In genomic region chr2:43513796-43514195, GRCh38 we compare ENCODE assay signal across 14 cellular contexts.
"Had no signal": no experiment of that assay in that cellular context is flagged by ENCODE, and none has a peak within 500 bp of the region (broad histone marks: within the 10 kb centered on the region; RNA-seq: fewer than 3 reads in every experiment).

No MANE protein-coding gene starts in this region.

- H3K27ac ChIP-seq: cardiac muscle cell, lower lobe of right lung, ovary had no signal

- ATAC-seq: activated CD4-positive, alpha-beta T cell treated with anti-CD3 and anti-CD28 coated beads for 36 hours; lower lobe of right lung; T-helper 17 cell had no signal

- H3K4me3 ChIP-seq: cardiac muscle cell, lower lobe of right lung, ovary, skin epidermis had no signal

- H3K9me3 ChIP-seq: lower lobe of right lung, ovary had no signal

- H3K36me3 ChIP-seq: cardiac muscle cell, lower lobe of right lung, ovary had no signal

- H3K27me3 ChIP-seq: cardiac muscle cell, ovary had no signal

- DNase-seq: activated CD4-positive, alpha-beta memory T cell treated with anti-CD3 and anti-CD28 coated beads, Interleukin-2, amount 10 ng/mL, durations not matched to agents 7 days and 5 days; activated CD4-positive, alpha-beta T cell treated with anti-CD3 and anti-CD28 coated beads for 36 hours; activated T-cell treated with anti-CD3 and anti-CD28 coated beads, Interleukin-2, amount 50 U/mL, for 24 hours; erythroblast; glutamatergic neuron; immature natural killer cell; lower lobe of right lung; stimulated activated CD4-positive, alpha-beta T cell treated with anti-CD3 and anti-CD28 coated beads, Interleukin-15, amount 100 ng/mL, for 24 hours; stimulated activated CD4-positive, alpha-beta T cell treated with anti-CD3 and anti-CD28 coated beads, Interleukin-4, amount 100 ng/mL, for 1 hour; stimulated activated naive CD4-positive, alpha-beta T cell treated with Interleukin-2 at 50 U/mL for 16 hours; T-helper 17 cell had no signal
